31 cellular contexts compared by ENCODE assay signal in genomic region chr17:34894971-34895370, GRCh38.
DNase-seq lines count a peak whose midpoint lies in the region; ATAC-seq, FAIRE-seq and TF ChIP-seq lines count a peak whose summit lies in the region.
"Had no signal": no experiment of that assay in that cellular context is flagged by ENCODE, and none has a peak within 500 bp of the region (broad histone marks: within the 10 kb centered on the region; RNA-seq: fewer than 3 reads in every experiment).

No MANE protein-coding gene starts in this region.

- no peak for TF ChIP-seq EP300 in K562 (IDR thresholded peaks at IDR 0.05; ENCODE audit: low read length)

- H3K4me2 ChIP-seq in K562 (ENCODE audit: insufficient read depth, low read length) = no peak overlapping the region
- H3K4me2 ChIP-seq: A549; BLaER1; BLaER1 treated with 17β-estradiol and CSF1 and Interleukin-3, amounts not matched to agents 10 nM and 100 nM had no signal

- no peak overlapping the region for H3K9ac ChIP-seq in K562 (ENCODE audit: insufficient read depth in 1 of 2, low read depth in 2 of 2, low read length in 2 of 2)
- H3K9ac ChIP-seq: BLaER1; BLaER1 treated with 17β-estradiol and CSF1 and Interleukin-3, amounts not matched to agents 10 nM and 100 nM had no signal

- no peaks in the 10 kb centered on the region for H3K9me1 ChIP-seq in K562 (ENCODE audit: control insufficient read depth, insufficient read depth, low read length)

- POLR2A ChIA-PET in HEK293 (lab: Yijun Ruan, JAX) (no interaction called here), K562 (lab: Yijun Ruan, JAX) (interaction anchor here (0.7 to 1.7 kb wide), 3 partner anchors 8 to 469 kb away, joined by 3 to 4 read pairs (median 3); no protein-coding TSS in a partner anchor)

- TF ChIP-seq CTCF in HEK293 (tag by site-specific recombination; IDR thresholded peaks at IDR 0.05) = no peak
- TF ChIP-seq CTCF in K562 (IDR thresholded peaks at IDR 0.05 in 2 of 3, conservative IDR thresholded peaks at IDR 0.05 in 1 of 3; ENCODE audit: insufficient read depth in 2 of 3, low read depth in 1 of 3, low read length in 3 of 3) = no peak
- TF ChIP-seq CTCF in CD14-positive monocyte (IDR thresholded peaks at IDR 0.05) = no peak

- no peak overlapping the region for H2AFZ ChIP-seq in K562 (ENCODE audit: low read depth, low read length)

- H3K9me3 ChIP-seq in HEK293 (ENCODE audit: control insufficient read depth, insufficient read depth, low read depth, low read length) (no peaks in the 10 kb centered on the region), K562 (replicated peaks; ENCODE audit: control insufficient read depth, insufficient read depth, low read depth, low read length) (no peaks in the 10 kb centered on the region)
- H3K9me3 ChIP-seq: A549; BE2C; BLaER1; BLaER1 treated with 17β-estradiol and CSF1 and Interleukin-3, amounts not matched to agents 10 nM and 100 nM; Caco-2 had no signal

- H3K36me3 Mint-ChIP-seq in activated T-helper 17 cell treated with anti-CD3 and anti-CD28 coated beads, Interleukin-2, amount 50 U/mL, for 72 hours (ENCODE audit: low read depth) = no peaks in the 10 kb centered on the region
- no peaks in the 10 kb centered on the region for H3K36me3 Mint-ChIP-seq in CD14-positive monocyte
- H3K36me3 Mint-ChIP-seq: CD4-positive, alpha-beta memory T cell; CD4-positive, CD25-positive, alpha-beta regulatory T cell; CD8-positive, alpha-beta memory T cell; CD8-positive, alpha-beta T cell had no signal

- WGBS in K562 (ENCODE audit: insufficient coverage, low coverage, missing lambda C conversion rate) = 0% methylated on average over 4 of the region's 4 CpGs

- no peaks in the 10 kb centered on the region for H3K9me3 Mint-ChIP-seq in activated T-helper 17 cell treated with anti-CD3 and anti-CD28 coated beads, Interleukin-2, amount 50 U/mL, for 72 hours
- H3K9me3 Mint-ChIP-seq in CD14-positive monocyte = no peaks in the 10 kb centered on the region
- H3K9me3 Mint-ChIP-seq: CD4-positive, alpha-beta memory T cell; CD4-positive, alpha-beta T cell; CD4-positive, CD25-positive, alpha-beta regulatory T cell; CD8-positive, alpha-beta memory T cell; CD8-positive, alpha-beta T cell had no signal

- no peaks in the 10 kb centered on the region for H3K4me1 Mint-ChIP-seq in activated T-helper 17 cell treated with anti-CD3 and anti-CD28 coated beads, Interleukin-2, amount 50 U/mL, for 72 hours
- no peaks in the 10 kb centered on the region for H3K4me1 Mint-ChIP-seq in CD14-positive monocyte
- H3K4me1 Mint-ChIP-seq: B cell; CD4-positive, alpha-beta memory T cell; CD8-positive, alpha-beta memory T cell had no signal

- CTCF ChIA-PET in HEK293 (lab: Yijun Ruan, JAX) (interaction anchor here (0.6 to 1.2 kb wide), 3 partner anchors 10 to 353 kb away, joined by 3 to 6 read pairs (median 3); no protein-coding TSS in a partner anchor), K562 (lab: Yijun Ruan, JAX; ENCODE audit: low intra/inter-chr PET ratio) (no interaction called here)

- no peaks in the 10 kb centered on the region for H3K36me3 ChIP-seq in HEK293 (ENCODE audit: control insufficient read depth in 2 of 2, insufficient read depth in 1 of 2, low read length in 2 of 2)
- H3K36me3 ChIP-seq in K562 (ENCODE audit: control insufficient read depth, insufficient read depth, low read length) = no peaks in the 10 kb centered on the region
- H3K36me3 ChIP-seq: BE2C; BLaER1; BLaER1 treated with 17β-estradiol and CSF1 and Interleukin-3, amounts not matched to agents 10 nM and 100 nM had no signal

- intact Hi-C loops in K562 (cut with micrococcal nuclease) = loop anchor here (10.0 kb wide), 1 partner anchor 470 kb away; no protein-coding TSS in a partner anchor
- intact Hi-C loops in CD14-positive monocyte (cut with micrococcal nuclease) = no loop called here

- no peak for FAIRE-seq in K562 (lab: Jason Lieb, UNC)
- FAIRE-seq: A204.1, A549, D721Med had no signal

- DNase-seq in K562 (ENCODE audit: extremely low read depth in 1 of 4, low spot score in 3 of 4) (no peak), CD14-positive monocyte (ENCODE audit: low spot score) (no peak)
- DNase-seq: 8988T; ACHN; AML-193; BE2C; C1 segment of cervical spinal cord; Calu3; CD4-positive, alpha-beta memory T cell; CD4-positive, alpha-beta T cell; CD4-positive, CD25-positive, alpha-beta regulatory T cell; CD8-positive, alpha-beta memory T cell; CD8-positive, alpha-beta T cell; COR-L47; DMS 273 treated with DMSO at 0.1 percent for 48 hours; DMS153; DMS53; DMS79 treated with DMSO at 0.1 percent for 48 hours; DND-41; EL had no signal

- ATAC-seq in K562 = no peak
- ATAC-seq in activated T-helper 17 cell treated with anti-CD3 and anti-CD28 coated beads, Interleukin-2, amount 50 U/mL, for 72 hours (replicated peaks) = no peak
- ATAC-seq: A549; CD8-positive, alpha-beta T cell had no signal

- H4K20me1 ChIP-seq in K562 (replicated peaks; ENCODE audit: control insufficient read depth, insufficient read depth, low read length) = peaks cover 12% of the 10 kb centered on the region
- H4K20me1 ChIP-seq: BLaER1; BLaER1 treated with 17β-estradiol and CSF1 and Interleukin-3, amounts not matched to agents 10 nM and 100 nM had no signal

- H3K4me3 Mint-ChIP-seq in activated T-helper 17 cell treated with anti-CD3 and anti-CD28 coated beads, Interleukin-2, amount 50 U/mL, for 72 hours = no peak overlapping the region
- no peak overlapping the region for H3K4me3 Mint-ChIP-seq in CD14-positive monocyte
- H3K4me3 Mint-ChIP-seq: B cell; CD4-positive, alpha-beta memory T cell; CD4-positive, alpha-beta T cell; CD4-positive, CD25-positive, alpha-beta regulatory T cell; CD8-positive, alpha-beta memory T cell; CD8-positive, alpha-beta T cell had no signal

- peaks cover 35% of the 10 kb centered on the region for H3K27me3 Mint-ChIP-seq in activated T-helper 17 cell treated with anti-CD3 and anti-CD28 coated beads, Interleukin-2, amount 50 U/mL, for 72 hours
- peaks cover 15 to 19% (median 16%) of the 10 kb centered on the region in 3 donors for H3K27me3 Mint-ChIP-seq in CD14-positive monocyte (ENCODE audit: low read depth in 3 of 3)

- H3K79me2 ChIP-seq in K562 (ENCODE audit: control insufficient read depth, insufficient read depth, low read length) = no peaks in the 10 kb centered on the region

- H3K4me3 ChIP-seq in HEK293 (ENCODE audit: low read depth, low read length) (no peak overlapping the region), K562 (no peak overlapping the region)
- H3K4me3 ChIP-seq: A549; BLaER1; BLaER1 treated with 17β-estradiol and CSF1 and Interleukin-3, amounts not matched to agents 10 nM and 100 nM had no signal

- peaks cover 0 to 41% of the 10 kb centered on the region in 2 experiments; a peak in 4 of 5 replicates for H3K27me3 ChIP-seq in K562 (ENCODE audit: control insufficient read depth in 2 of 2, insufficient read depth in 2 of 2, low read length in 2 of 2)
- H3K27me3 ChIP-seq: BE2C; BLaER1; BLaER1 treated with 17β-estradiol and CSF1 and Interleukin-3, amounts not matched to agents 10 nM and 100 nM had no signal

- no peak overlapping the region for H3K27ac Mint-ChIP-seq in activated T-helper 17 cell treated with anti-CD3 and anti-CD28 coated beads, Interleukin-2, amount 50 U/mL, for 72 hours
- no peak overlapping the region for H3K27ac Mint-ChIP-seq in CD14-positive monocyte
- H3K27ac Mint-ChIP-seq: B cell; CD4-positive, alpha-beta memory T cell; CD4-positive, alpha-beta T cell; CD4-positive, CD25-positive, alpha-beta regulatory T cell; CD8-positive, alpha-beta T cell had no signal

- BruUV-seq in K562 (replicated peaks; lab: Mats Ljungman, UMichigan) = no TSS peak

- no peak for TF ChIP-seq RAD21 in K562 (CRISPR knock-in tag; conservative IDR thresholded peaks at IDR 0.05 in 1 of 2, IDR thresholded peaks at IDR 0.05 in 1 of 2)

- in situ Hi-C loops in K562 (cut with MboI) = no loop called here

- H3K4me1 ChIP-seq in HEK293 (ENCODE audit: control insufficient read depth, insufficient read depth, low read length) = no peaks in the 10 kb centered on the region
- H3K4me1 ChIP-seq in K562 (replicated peaks in 1 of 2; ENCODE audit: control insufficient read depth in 2 of 2, insufficient read depth in 2 of 2, low read length in 2 of 2) = peaks cover 0 to 5% of the 10 kb centered on the region in 2 experiments; a peak in 1 of 5 replicates
- H3K4me1 ChIP-seq: A549; BLaER1; BLaER1 treated with 17β-estradiol and CSF1 and Interleukin-3, amounts not matched to agents 10 nM and 100 nM; Caco-2 had no signal

- H3K27ac ChIP-seq in HEK293 (ENCODE audit: extremely low read depth, low read depth, low read length) = no peak overlapping the region
- H3K27ac ChIP-seq in K562 (ENCODE audit: extremely low read depth, low read depth, low read length) = no peak overlapping the region
- H3K27ac ChIP-seq: 22Rv1; A549; BLaER1; BLaER1 treated with 17β-estradiol and CSF1 and Interleukin-3, amounts not matched to agents 10 nM and 100 nM; C4-2B had no signal

- no peak for TF ChIP-seq POLR2A in K562 (conservative IDR thresholded peaks at IDR 0.05)

TF ChIP-seq in HEK293, 187 proteins besides CTCF, POLR2A, EP300 and RAD21:
- TF ChIP-seq ZSCAN4 (tag by site-specific recombination; IDR thresholded peaks at IDR 0.05) = peak; percentile 76
- no peak for TF ChIP-seq KLF8 (tag by site-specific recombination; IDR thresholded peaks at IDR 0.05)
TF ChIP-seq in HEK293: peak in this region for 1.

TF ChIP-seq in K562, 482 proteins besides CTCF, POLR2A, EP300 and RAD21:
- TF ChIP-seq BRD9 (IDR thresholded peaks at IDR 0.05; ENCODE audit: low read depth, partially characterized antibody) (no peak), BHLHE40 (IDR thresholded peaks at IDR 0.05; ENCODE audit: low read length) (peak; percentile 52; the same call in 1 of the 2 replicates)
